8 cellular contexts compared by ENCODE assay signal in genomic region chr4:99950913-99951254, GRCh38. TPM values are rescaled to one million over a fixed set of nuclear protein-coding genes. Genes with fewer than 3 reads are reported as not detected.
A peak's percentile ranks its signal among the peaks of the same experiment; 100 is the strongest.
DNase-seq lines count a peak whose midpoint lies in the region; ATAC-seq and TF ChIP-seq lines count a peak whose summit lies in the region.
"Had no signal": no experiment of that assay in that cellular context is flagged by ENCODE, and none has a peak within 500 bp of the region (broad histone marks: within the 10 kb centered on the region; RNA-seq: fewer than 3 reads in every experiment).

No MANE protein-coding gene starts in this region.

- no peaks in the 10 kb centered on the region; the same call in 1 of the 2 replicates for H3K27me3 ChIP-seq in HUES48 (ENCODE audit: control insufficient read depth, insufficient read depth, low read length)
- H3K27me3 ChIP-seq in tibial artery, result no peaks in the 10 kb centered on the region

- H3K27me3 Mint-ChIP-seq in MCF 10A (ENCODE audit: insufficient read depth, unreplicated experiment), result no peaks in the 10 kb centered on the region
- H3K27me3 Mint-ChIP-seq: activated naive CD4-positive, alpha-beta T cell treated with anti-CD3 and anti-CD28 coated beads, Interleukin-2, amount 50 U/mL, for 24 hours had no signal

- peak overlapping the region; percentile 84 for H3K27ac ChIP-seq in HUES48 (ENCODE audit: low read depth, low read length)
- H3K27ac ChIP-seq in tibial artery, result peak overlapping the region; percentile 96 to 97

- H3K36me3 Mint-ChIP-seq in MCF 10A (ENCODE audit: insufficient read depth, unreplicated experiment), result no peaks in the 10 kb centered on the region

- BruUV-seq in MCF 10A (replicated peaks; lab: Mats Ljungman, UMichigan), result TSS peak; percentile 43

- peak overlapping the region; percentile 77 for H3K9ac ChIP-seq in HUES48 (ENCODE audit: low read depth, low read length)

- TF ChIP-seq POLR2A in lower leg skin (IDR thresholded peaks at IDR 0.05), result no peak

- H3K4me3 ChIP-seq in HUES48 (ENCODE audit: low read depth, low read length) (peak overlapping the region; percentile 87), lower leg skin (ENCODE audit: low read depth, poor library complexity, severe bottlenecking) (peak overlapping the region; percentile 70), tibial artery (peak overlapping the region; percentile 74 to 90)

- WGBS in lower leg skin, 2 donors, result 0 to 1% methylated on average over 8 of the region's 8 CpGs

- no peak for DNase-seq in MCF 10A (ENCODE audit: unreplicated experiment)
- no peak for DNase-seq in lower leg skin (ENCODE audit: low spot score in 2 of 2)
- DNase-seq in tibial artery, result no peak
- no peak for DNase-seq in islet precursor cell
- DNase-seq in GM13977 (ENCODE audit: low spot score), result no peak

- H3K4me1 Mint-ChIP-seq in MCF 10A (ENCODE audit: insufficient read depth, unreplicated experiment), result peaks cover 5% of the 10 kb centered on the region

- TF ChIP-seq CTCF in MCF 10A (IDR thresholded peaks at IDR 0.05; ENCODE audit: unreplicated experiment), result no peak
- no peak for TF ChIP-seq CTCF in lower leg skin (IDR thresholded peaks at IDR 0.05)
- TF ChIP-seq CTCF in tibial artery (IDR thresholded peaks at IDR 0.05), result no peak
- no peak for TF ChIP-seq CTCF in GM13977 (IDR thresholded peaks at IDR 0.05; ENCODE audit: extremely low read depth, insufficient read depth, missing control alignments)

- H3K4me3 Mint-ChIP-seq in MCF 10A (ENCODE audit: unreplicated experiment), result no peak overlapping the region
- H3K4me3 Mint-ChIP-seq: activated naive CD4-positive, alpha-beta T cell treated with anti-CD3 and anti-CD28 coated beads, Interleukin-2, amount 50 U/mL, for 24 hours had no signal

- POLR2A ChIA-PET in MCF 10A (lab: Yijun Ruan, JAX), result interaction anchor here (0.5 to 2.8 kb wide), 12 partner anchors 9 to 388 kb away, joined by 3 to 16 read pairs (median 4); partner anchors contain the start of genes DAPP1 and LAMTOR3

- no peak for ATAC-seq in HG03565 (IDR thresholded peaks at IDR 0.05; ENCODE audit: unreplicated experiment)

- intact Hi-C loops in MCF 10A (cut with micrococcal nuclease), result loop anchor here (1.0 kb wide), 1 partner anchor 112 kb away; no protein-coding TSS in a partner anchor
- intact Hi-C loops in lower leg skin (cut with DNase I; ENCODE audit: low total_unique reads), result loop anchor here (5.0 kb wide), 1 partner anchor 389 kb away; the partner anchor contains the start of gene TRMT10A
- intact Hi-C loops in tibial artery (cut with DNase I; ENCODE audit: low total_unique reads), result no loop called here

- H3K4me1 ChIP-seq in HUES48 (ENCODE audit: control insufficient read depth, insufficient read depth, low read length) (peaks cover 21% of the 10 kb centered on the region; the same call in 1 of the 2 replicates), tibial artery (peaks cover 0 to 31% (median 10%) of the 10 kb centered on the region in 4 donors)

- in situ Hi-C loops in GM13977 (cut with MboI; ENCODE audit: low pct_unique_long_range_greater_than_20kb, low sequenced_read_pairs, unreplicated experiment), result no loop called here

- H3K9me3 ChIP-seq in HUES48 (ENCODE audit: control insufficient read depth, insufficient read depth, low read length) (no peaks in the 10 kb centered on the region), tibial artery (no peaks in the 10 kb centered on the region)

- H3K36me3 ChIP-seq in HUES48 (ENCODE audit: control insufficient read depth, insufficient read depth, low read length) (peaks cover 18% of the 10 kb centered on the region), tibial artery (no peaks in the 10 kb centered on the region)

- no peak overlapping the region for H3K27ac Mint-ChIP-seq in MCF 10A (ENCODE audit: low read depth, unreplicated experiment)
- H3K27ac Mint-ChIP-seq: activated naive CD4-positive, alpha-beta T cell treated with anti-CD3 and anti-CD28 coated beads, Interleukin-2, amount 50 U/mL, for 24 hours had no signal

- no peaks in the 10 kb centered on the region for H3K9me3 Mint-ChIP-seq in MCF 10A (ENCODE audit: unreplicated experiment)
- H3K9me3 Mint-ChIP-seq: activated naive CD4-positive, alpha-beta T cell treated with anti-CD3 and anti-CD28 coated beads, Interleukin-2, amount 50 U/mL, for 24 hours had no signal

- CTCF ChIA-PET in MCF 10A (lab: Yijun Ruan, JAX), result interaction anchor here (0.6 to 1.4 kb wide), 2 partner anchors 10 to 133 kb away, joined by 3 read pairs; no protein-coding TSS in a partner anchor

RNA-seq across cellular contexts. Expression of gene H2AZ1, which starts 0.8 kb away (rescaled TPM):
- total RNA-seq in MCF 10A (2022) (264 and 298 TPM in 2 replicates), lower leg skin (100 to 1,000 TPM; 115 to 243 (median 130) TPM)

RNA-seq across cellular contexts. Expression of gene DNAJB14, which starts 4.5 kb away (rescaled TPM):
- total RNA-seq in MCF 10A (2022) (50.2 and 54.5 TPM in 2 replicates), lower leg skin (10 to 100 TPM; 18.4 to 64.9 (median 19.8) TPM)

RNA-seq across cellular contexts. Expression of gene LAMTOR3, which starts 56.7 kb away (rescaled TPM):
- total RNA-seq in MCF 10A (2022) (33.5 and 35.9 TPM in 2 replicates), lower leg skin (10 to 100 TPM; 33.6 to 51.2 (median 41.2) TPM)
